In genomic region chr13:76887070-76887563, GRCh38 we compare ENCODE assay signal across 8 cellular contexts. TPM values are rescaled to one million over a fixed set of nuclear protein-coding genes. Genes with fewer than 3 reads are reported as not detected.
DNase-seq lines count a peak whose midpoint lies in the region; ATAC-seq, FAIRE-seq and TF ChIP-seq lines count a peak whose summit lies in the region.

No MANE protein-coding gene starts in this region.

- H3K9me2 ChIP-seq in OCI-LY1 (ENCODE audit: low read depth, low read length): no peaks in the 10 kb centered on the region

- no peaks in the 10 kb centered on the region for H3K9me3 Mint-ChIP-seq in endodermal cell
- H3K9me3 Mint-ChIP-seq in naive thymus-derived CD4-positive, alpha-beta T cell: peaks cover 0 to 1% (median 0%) of the 10 kb centered on the region in 11 donors

- no peak overlapping the region for H3K27ac Mint-ChIP-seq in endodermal cell
- peak overlapping the region; percentile 29 to 83 (median 55) for H3K27ac Mint-ChIP-seq in naive thymus-derived CD4-positive, alpha-beta T cell

- DNase-seq in BJ (ENCODE audit: low read depth): no peak
- DNase-seq in endodermal cell: peak; percentile 71
- DNase-seq in naive thymus-derived CD4-positive, alpha-beta T cell: no peak
- no peak for DNase-seq in urothelium cell line (ENCODE audit: low spot score)
- no peak for DNase-seq in kidney tubule cell (ENCODE audit: low spot score)

- FAIRE-seq in urothelium cell line (lab: Jason Lieb, UNC): no peak

- POLR2A ChIA-PET in BJ (lab: Charles Lee): no interaction called here
- POLR2A ChIA-PET in naive thymus-derived CD4-positive, alpha-beta T cell (lab: Charles Lee): interaction anchor here (0.6 to 4.0 kb wide), 5 partner anchors 9 to 139 kb away, joined by 3 to 35 read pairs (median 20); partner anchors contain the start of genes CLN5 and FBXL3

- ATAC-seq in naive thymus-derived CD4-positive, alpha-beta T cell: no peak
- ATAC-seq in GM19467 (IDR thresholded peaks at IDR 0.05; ENCODE audit: unreplicated experiment) (no peak), HG02981 (IDR thresholded peaks at IDR 0.05; ENCODE audit: unreplicated experiment) (no peak)

- H3K36me3 ChIP-seq in BJ (ENCODE audit: control insufficient read depth, insufficient read depth, low read length) (no peaks in the 10 kb centered on the region), OCI-LY1 (ENCODE audit: insufficient read depth, low read length) (no peaks in the 10 kb centered on the region), endodermal cell (ENCODE audit: control insufficient read depth, insufficient read depth, low read length) (no peaks in the 10 kb centered on the region)
- no peaks in the 10 kb centered on the region for H3K36me3 ChIP-seq in naive thymus-derived CD4-positive, alpha-beta T cell (ENCODE audit: control insufficient read depth in 2 of 3, insufficient read depth in 3 of 3, low read length in 3 of 3)

- H3K27me3 ChIP-seq in BJ (ENCODE audit: control insufficient read depth, insufficient read depth, low read length) (peaks cover 3% of the 10 kb centered on the region; the same call in 1 of the 2 replicates), OCI-LY1 (ENCODE audit: insufficient read depth, low read length) (peaks cover 4% of the 10 kb centered on the region; the same call in 1 of the 2 replicates), endodermal cell (ENCODE audit: control insufficient read depth, insufficient read depth, low read length, poor library complexity, severe bottlenecking) (peaks cover 86% of the 10 kb centered on the region)
- H3K27me3 ChIP-seq in naive thymus-derived CD4-positive, alpha-beta T cell (ENCODE audit: control insufficient read depth in 2 of 2, insufficient read depth in 2 of 2, low read length in 2 of 2): peaks cover 0 to 3% of the 10 kb centered on the region in 2 donors

- peaks cover 10% of the 10 kb centered on the region for H3K4me1 Mint-ChIP-seq in endodermal cell
- H3K4me1 Mint-ChIP-seq in naive thymus-derived CD4-positive, alpha-beta T cell: peaks cover 20 to 32% (median 28%) of the 10 kb centered on the region in 7 donors

- H3K9ac ChIP-seq in OCI-LY1 (ENCODE audit: low read length): no peak overlapping the region; the same call in 1 of the 2 replicates
- H3K9ac ChIP-seq in endodermal cell (ENCODE audit: extremely low read depth, low read length, poor library complexity, severe bottlenecking): no peak overlapping the region

- H3K4me3 ChIP-seq in BJ (ENCODE audit: low read depth, low read length): peak overlapping the region; percentile 54
- peak overlapping the region; percentile 77 for H3K4me3 ChIP-seq in OCI-LY1 (ENCODE audit: low read depth, low read length, poor library complexity, severe bottlenecking)
- peak overlapping the region; percentile 76 for H3K4me3 ChIP-seq in endodermal cell (ENCODE audit: low read length)
- H3K4me3 ChIP-seq in naive thymus-derived CD4-positive, alpha-beta T cell (ENCODE audit: low read length): peak overlapping the region; percentile 52

- H2AFZ ChIP-seq in OCI-LY1 (ENCODE audit: low read length): no peak overlapping the region

- no peak overlapping the region for H3K27ac ChIP-seq in OCI-LY1 (ENCODE audit: low read depth, low read length, poor library complexity, severe bottlenecking)
- H3K27ac ChIP-seq in endodermal cell (ENCODE audit: low read depth, low read length): no peak overlapping the region
- H3K27ac ChIP-seq in naive thymus-derived CD4-positive, alpha-beta T cell (ENCODE audit: low read depth, low read length): no peak overlapping the region

- H3K4me3 Mint-ChIP-seq in endodermal cell: peak overlapping the region; percentile 67
- H3K4me3 Mint-ChIP-seq in naive thymus-derived CD4-positive, alpha-beta T cell: peak overlapping the region; percentile 82 to 93 (median 86)

- H3K9me3 ChIP-seq in OCI-LY1 (ENCODE audit: low read length): no peaks in the 10 kb centered on the region
- H3K9me3 ChIP-seq in endodermal cell (ENCODE audit: control insufficient read depth, low read length): no peaks in the 10 kb centered on the region
- no peaks in the 10 kb centered on the region for H3K9me3 ChIP-seq in naive thymus-derived CD4-positive, alpha-beta T cell (ENCODE audit: control insufficient read depth in 2 of 3, low read length in 3 of 3)

- CTCF ChIA-PET in BJ (lab: Yijun Ruan, JAX): interaction anchor here (1.2 to 1.8 kb wide), 5 partner anchors 11 to 1011 kb away, joined by 4 to 8 read pairs (median 5); no protein-coding TSS in a partner anchor
- CTCF ChIA-PET in naive thymus-derived CD4-positive, alpha-beta T cell (lab: Charles Lee): interaction anchor here (0.7 kb wide), 1 partner anchor 15 kb away, joined by 3 read pairs; no protein-coding TSS in a partner anchor

- H3K4me2 ChIP-seq in OCI-LY1 (ENCODE audit: low read length): peak overlapping the region; percentile 98

- H3K4me1 ChIP-seq in OCI-LY1 (ENCODE audit: insufficient read depth, low read length, severe bottlenecking): peaks cover 23% of the 10 kb centered on the region
- no peaks in the 10 kb centered on the region for H3K4me1 ChIP-seq in endodermal cell (ENCODE audit: control insufficient read depth, insufficient read depth, low read length)
- peaks cover 4 to 5% of the 10 kb centered on the region in 2 donors for H3K4me1 ChIP-seq in naive thymus-derived CD4-positive, alpha-beta T cell (ENCODE audit: control insufficient read depth in 2 of 2, insufficient read depth in 2 of 2, low read length in 2 of 2)

- H3K36me3 Mint-ChIP-seq in endodermal cell (ENCODE audit: low read depth): no peaks in the 10 kb centered on the region
- H3K36me3 Mint-ChIP-seq in naive thymus-derived CD4-positive, alpha-beta T cell: no peaks in the 10 kb centered on the region

- no peaks in the 10 kb centered on the region for H4K20me1 ChIP-seq in OCI-LY1 (ENCODE audit: insufficient read depth, low read length)

- peaks cover 80% of the 10 kb centered on the region for H3K27me3 Mint-ChIP-seq in endodermal cell (ENCODE audit: insufficient read depth)
- H3K27me3 Mint-ChIP-seq in naive thymus-derived CD4-positive, alpha-beta T cell: peaks cover 0 to 52% (median 8%) of the 10 kb centered on the region in 5 donors

- WGBS in endodermal cell (ENCODE audit: insufficient coverage in 1 of 2, insufficient read length in 1 of 2), 2 experiments: 4 to 8% methylated on average over 16 to 20 of the region's 20 CpGs

- H3F3A ChIP-seq in OCI-LY1 (ENCODE audit: insufficient read depth, low read length): no peaks in the 10 kb centered on the region

- no peak for TF ChIP-seq CTCF in BJ (IDR thresholded peaks at IDR 0.05; ENCODE audit: insufficient read depth, low read depth, low read length)
- no peak for TF ChIP-seq CTCF in OCI-LY1 (IDR thresholded peaks at IDR 0.05; ENCODE audit: low read length)
- TF ChIP-seq CTCF in endodermal cell (conservative IDR thresholded peaks at IDR 0.05): no peak

- no peaks in the 10 kb centered on the region for H3K79me2 ChIP-seq in OCI-LY1 (ENCODE audit: insufficient read depth, low read length)

- intact Hi-C loops in naive thymus-derived CD4-positive, alpha-beta T cell (cut with micrococcal nuclease): loop anchor here (1.0 to 5.0 kb wide), 10 partner anchors 8 to 1565 kb away; partner anchors contain the start of genes LMO7 (in 1 of the 2) and TBC1D4 (in 1 of the 2)

RNA-seq across cellular contexts. Expression of gene KCTD12, which starts 0.9 kb away (rescaled TPM):
- polyA plus RNA-seq in BJ (2011; rRNA removed): 1.5 and 1.9 TPM in 2 replicates
- 2.4 TPM in 2 replicates for polyA minus RNA-seq in BJ (2011; rRNA and poly(A)+ RNA removed)
- total RNA-seq in endodermal cell: 1 to 10 TPM; 1.3 to 2.6 TPM
- polyA plus RNA-seq in endodermal cell (2013, experiment 1 of 2): 13.8 TPM
- 11.3 TPM for polyA plus RNA-seq in endodermal cell (2013, experiment 2 of 2)
- 10 to 100 TPM in 4 of 5 experiments, 1 to 10 TPM in 1; 7.6 to 48.0 (median 14.0) TPM for total RNA-seq in naive thymus-derived CD4-positive, alpha-beta T cell
- under 1 TPM; 0.61 to 0.72 TPM for polyA plus RNA-seq in naive thymus-derived CD4-positive, alpha-beta T cell
